Comparison of ENCODE assay signal across 23 cellular contexts in genomic region chr11:31656051-31656450, GRCh38.
DNase-seq lines count a peak whose midpoint lies in the region; FAIRE-seq and TF ChIP-seq lines count a peak whose summit lies in the region.
"Had no signal": no experiment of that assay in that cellular context is flagged by ENCODE, and none has a peak within 500 bp of the region (broad histone marks: within the 10 kb centered on the region; RNA-seq: fewer than 3 reads in every experiment).

No MANE protein-coding gene starts in this region.

- H3K4me1 ChIP-seq in astrocyte (ENCODE audit: insufficient read depth, low read length) (peaks cover 11% of the 10 kb centered on the region), smooth muscle cell (ENCODE audit: low read depth) (peaks cover 28% of the 10 kb centered on the region)
- H3K4me1 ChIP-seq: esophagus squamous epithelium, thyroid gland had no signal

- H3K9ac ChIP-seq in astrocyte (ENCODE audit: low read length): peak overlapping the region; percentile 54
- peak overlapping the region; percentile 16 for H3K9ac ChIP-seq in smooth muscle cell (ENCODE audit: low read depth)
- H3K9ac ChIP-seq: BLaER1 treated with 17β-estradiol and CSF1 and Interleukin-3, amounts not matched to agents 10 nM and 100 nM had no signal

- H3K79me2 ChIP-seq in astrocyte (ENCODE audit: insufficient read depth, low read length) (no peaks in the 10 kb centered on the region), smooth muscle cell (ENCODE audit: low read depth) (no peaks in the 10 kb centered on the region)

- no peak overlapping the region for H3K4me3 Mint-ChIP-seq in astrocyte (ENCODE audit: unreplicated experiment)
- H3K4me3 Mint-ChIP-seq: activated B cell treated with CpG ODN at 0.5 μM for 24 hours; T-helper 2 cell treated with Interferon-gamma antibody and Interleukin-4, amounts not matched to agents 5 μg/mL and 100 μg/mL, for 36 hours had no signal

- H3K9me3 ChIP-seq in astrocyte (ENCODE audit: insufficient read depth, low read depth, low read length) (no peaks in the 10 kb centered on the region), smooth muscle cell (replicated peaks; ENCODE audit: low read depth) (no peaks in the 10 kb centered on the region)
- H3K9me3 ChIP-seq: BLaER1 treated with 17β-estradiol and CSF1 and Interleukin-3, amounts not matched to agents 10 nM and 100 nM; esophagus squamous epithelium; thyroid gland had no signal

- WGBS in smooth muscle cell (ENCODE audit: low lambda C conversion rate): 87% methylated on average over 1 of the region's 1 CpG

- H4K20me1 ChIP-seq in astrocyte (ENCODE audit: insufficient read depth, low read length): no peaks in the 10 kb centered on the region
- H4K20me1 ChIP-seq in smooth muscle cell (ENCODE audit: low read depth): no peaks in the 10 kb centered on the region
- H4K20me1 ChIP-seq: BLaER1 treated with 17β-estradiol and CSF1 and Interleukin-3, amounts not matched to agents 10 nM and 100 nM had no signal

- H3K27ac Mint-ChIP-seq in astrocyte (ENCODE audit: unreplicated experiment): peak overlapping the region; percentile 95
- H3K27ac Mint-ChIP-seq: activated B cell treated with CpG ODN at 0.5 μM for 24 hours; T-helper 2 cell treated with Interferon-gamma antibody and Interleukin-4, amounts not matched to agents 5 μg/mL and 100 μg/mL, for 36 hours had no signal

- H3K36me3 Mint-ChIP-seq in astrocyte (ENCODE audit: low read depth, unreplicated experiment): peaks cover 2% of the 10 kb centered on the region

- H3K4me1 Mint-ChIP-seq in astrocyte (ENCODE audit: low read depth, unreplicated experiment): peaks cover 31% of the 10 kb centered on the region
- H3K4me1 Mint-ChIP-seq: activated B cell treated with CpG ODN at 0.5 μM for 24 hours had no signal

- H3F3A ChIP-seq in smooth muscle cell (ENCODE audit: low read depth): no peaks in the 10 kb centered on the region

- no peaks in the 10 kb centered on the region for H3K27me3 ChIP-seq in astrocyte (ENCODE audit: insufficient read depth, low read length)
- H3K27me3 ChIP-seq in smooth muscle cell (ENCODE audit: low read depth): no peaks in the 10 kb centered on the region
- H3K27me3 ChIP-seq: BLaER1 treated with 17β-estradiol and CSF1 and Interleukin-3, amounts not matched to agents 10 nM and 100 nM; esophagus squamous epithelium; thyroid gland had no signal

- H3K4me3 ChIP-seq in astrocyte (ENCODE audit: insufficient read depth, low read depth, low read length) (peak overlapping the region; percentile 14), fibroblast of villous mesenchyme (ENCODE audit: low read depth, low read length) (no peak overlapping the region), smooth muscle cell (no peak overlapping the region)
- H3K4me3 ChIP-seq: BLaER1 treated with 17β-estradiol and CSF1 and Interleukin-3, amounts not matched to agents 10 nM and 100 nM; esophagus squamous epithelium; thyroid gland had no signal

- H3K36me3 ChIP-seq in astrocyte (ENCODE audit: insufficient read depth, low read length): no peaks in the 10 kb centered on the region
- H3K36me3 ChIP-seq in smooth muscle cell (ENCODE audit: low read depth): no peaks in the 10 kb centered on the region
- H3K36me3 ChIP-seq: thyroid gland had no signal

- H2AFZ ChIP-seq in astrocyte (ENCODE audit: low read depth, low read length) (no peak overlapping the region), smooth muscle cell (ENCODE audit: low read depth) (no peak overlapping the region)

- H3K27ac ChIP-seq in astrocyte (ENCODE audit: low read depth, low read length) (peak overlapping the region; percentile 82), smooth muscle cell (ENCODE audit: low read depth) (peak overlapping the region; percentile 73)
- H3K27ac ChIP-seq: BLaER1 treated with 17β-estradiol and CSF1 and Interleukin-3, amounts not matched to agents 10 nM and 100 nM; esophagus squamous epithelium; thyroid gland had no signal

- FAIRE-seq in astrocyte (lab: Jason Lieb, UNC): no peak
- FAIRE-seq: D721Med, GM12892 had no signal

- TF ChIP-seq CTCF in astrocyte (IDR thresholded peaks at IDR 0.05; ENCODE audit: insufficient read depth, low read depth, low read length): no peak
- TF ChIP-seq CTCF in fibroblast of villous mesenchyme (IDR thresholded peaks at IDR 0.05; ENCODE audit: insufficient read depth, low read depth, low read length): no peak
- TF ChIP-seq CTCF in smooth muscle cell (IDR thresholded peaks at IDR 0.05; ENCODE audit: borderline replicate concordance, insufficient read depth, poor library complexity, severe bottlenecking): no peak

- H3K4me2 ChIP-seq in astrocyte (ENCODE audit: low read length) (peak overlapping the region; percentile 52), smooth muscle cell (peak overlapping the region; percentile 45)

- H3K9me3 Mint-ChIP-seq in astrocyte (ENCODE audit: unreplicated experiment): no peaks in the 10 kb centered on the region
- H3K9me3 Mint-ChIP-seq: activated B cell treated with CpG ODN at 0.5 μM for 24 hours; T-helper 2 cell treated with Interferon-gamma antibody and Interleukin-4, amounts not matched to agents 5 μg/mL and 100 μg/mL, for 36 hours had no signal

- DNase-seq in NOMO-1 (lab: John Stamatoyannopoulos, UW; ENCODE audit: unreplicated experiment in 2 of 2) (peak; percentile 6 to 52), NOMO-1 treated with dmso at 0.1 percent for 144 hours (lab: John Stamatoyannopoulos, UW; ENCODE audit: unreplicated experiment) (no peak), astrocyte (ENCODE audit: low read depth) (peak; percentile 9), fibroblast of villous mesenchyme (ENCODE audit: low read depth) (peak; percentile 14), smooth muscle cell (lab: John Stamatoyannopoulos, UW; ENCODE audit: unreplicated experiment) (no peak), SKM-1 (lab: John Stamatoyannopoulos, UW; ENCODE audit: unreplicated experiment) (no peak), NCI-H345 (lab: John Stamatoyannopoulos, UW) (no peak)
- no peak for DNase-seq in stimulated activated CD4-positive, alpha-beta T cell treated with anti-CD3 and anti-CD28 coated beads, Interleukin-1b, Interleukin-23, amount 100 ng/mL, for 48 hours
- DNase-seq: 8988T; activated B cell treated with CpG ODN at 0.5 μM for 24 hours; central memory CD4-positive, alpha-beta T cell; esophagus squamous epithelium; MV-4-11; NCI-H2029; NCI-H510A; right cardiac atrium; SHP77; stimulated activated naive CD4-positive, alpha-beta T cell; thyroid gland had no signal

- H3K27me3 Mint-ChIP-seq in astrocyte (ENCODE audit: low read depth, unreplicated experiment): no peaks in the 10 kb centered on the region
- H3K27me3 Mint-ChIP-seq: activated B cell treated with CpG ODN at 0.5 μM for 24 hours had no signal

Comparison
In these comparisons a context has a peak if more than half of its experiments do, and no peak if none do; other contexts are left out.
1. DNase-seq: peak in NOMO-1 (2 of 2), astrocyte (single experiment) and fibroblast of villous mesenchyme (single experiment); none in NOMO-1 treated with dmso at 0.1 percent for 144 hours (single experiment), smooth muscle cell (single experiment), SKM-1 (single experiment), stimulated activated CD4-positive, alpha-beta T cell treated with anti-CD3 and anti-CD28 coated beads, Interleukin-1b, Interleukin-23, amount 100 ng/mL, for 48 hours (single experiment) and NCI-H345 (single experiment).